In genomic region chr19:40420766-40421467, GRCh38 we compare ENCODE assay signal across 8 cellular contexts.
DNase-seq lines count a peak whose midpoint lies in the region; ATAC-seq and TF ChIP-seq lines count a peak whose summit lies in the region.

No MANE protein-coding gene starts in this region.

- peak; percentile 89 for DNase-seq in GM12865 (ENCODE audit: low read depth)
- DNase-seq in NCI-H510A (lab: John Stamatoyannopoulos, UW): peak; percentile 73
- peak; percentile 78 for DNase-seq in activated CD4-positive, alpha-beta T cell treated with anti-CD3 and anti-CD28 coated beads for 48 hours
- peak; percentile 97 for DNase-seq in coronary artery (ENCODE audit: low spot score)
- DNase-seq in left kidney (ENCODE audit: low read depth, low spot score): peak; percentile 95
- DNase-seq in stimulated activated CD4-positive, alpha-beta T cell treated with anti-CD3 and anti-CD28 coated beads, Interleukin-1b, Interleukin-23, amount 100 ng/mL, for 4 hours (ENCODE audit: low read depth in 2 of 2): peak; percentile 56 to 66

- ATAC-seq in HG03097 (IDR thresholded peaks at IDR 0.05; ENCODE audit: low FRiP score, unreplicated experiment) (peak; percentile 35), HG03139 (IDR thresholded peaks at IDR 0.05; ENCODE audit: unreplicated experiment) (no peak)

- peak overlapping the region; percentile 98 to 100 for H3K27ac ChIP-seq in coronary artery

- H3K4me3 ChIP-seq in GM12865 (ENCODE audit: low read depth, low read length): peak overlapping the region; percentile 83
- H3K4me3 ChIP-seq in coronary artery: peak overlapping the region; percentile 72

- TF ChIP-seq CTCF in GM12865 (IDR thresholded peaks at IDR 0.05; ENCODE audit: insufficient read depth, low read depth, low read length, missing control alignments): peak; percentile 95
- peak; percentile 86 for TF ChIP-seq CTCF in coronary artery (IDR thresholded peaks at IDR 0.05)
